13 cellular contexts compared by ENCODE assay signal in the genomic region with DNA sequence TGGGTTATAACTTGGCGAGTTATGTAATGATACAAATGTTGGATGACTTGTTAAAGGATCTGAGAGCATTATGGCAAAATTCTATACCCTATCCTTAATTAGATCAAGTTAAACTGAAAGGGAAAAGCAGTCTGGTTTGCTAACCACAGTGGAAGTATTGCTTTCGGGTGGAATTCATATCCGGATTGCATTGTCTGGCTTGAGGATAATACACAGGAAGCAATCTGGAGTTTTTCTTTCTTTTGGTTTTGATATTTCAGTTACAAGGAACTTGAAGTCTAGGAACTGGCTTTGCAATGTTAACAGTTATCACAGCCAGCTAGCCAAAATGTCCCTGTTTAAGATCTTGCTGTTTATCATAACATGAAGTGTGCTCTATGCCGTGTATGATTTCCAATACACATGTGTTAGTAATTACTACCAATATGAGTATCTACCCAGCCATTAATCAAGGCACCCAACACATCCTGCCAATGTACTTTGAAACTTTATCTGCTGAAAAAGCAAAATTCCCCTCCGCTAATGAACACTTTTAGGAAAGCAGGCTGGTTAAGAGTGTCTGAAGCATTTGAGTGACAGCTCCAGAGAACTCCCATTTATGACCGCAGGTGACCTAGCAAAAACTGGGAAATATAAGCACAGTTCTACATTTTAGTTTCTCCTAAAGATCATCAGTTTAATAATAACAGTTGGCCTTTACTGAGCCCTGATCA.
A peak's percentile ranks its signal among the peaks of the same experiment; 100 is the strongest.
DNase-seq lines count a peak whose midpoint lies in the region; ATAC-seq, FAIRE-seq and TF ChIP-seq lines count a peak whose summit lies in the region.
"Had no signal": no experiment of that assay in that cellular context is flagged by ENCODE, and none has a peak within 500 bp of the region (broad histone marks: within the 10 kb centered on the region; RNA-seq: fewer than 3 reads in every experiment).

No MANE protein-coding gene starts in this region.

- H4K8ac ChIP-seq in IMR-90 (ENCODE audit: low read depth in 2 of 2, low read length in 2 of 2) (no peak overlapping the region), mesenchymal stem cell (ENCODE audit: low read length) (no peak overlapping the region)

- H3K4me1 ChIP-seq in IMR-90 (ENCODE audit: control insufficient read depth, insufficient read depth, low read length) (peaks cover 3% of the 10 kb centered on the region; the same call in 1 of the 2 replicates), mesenchymal stem cell (ENCODE audit: control insufficient read depth, insufficient read depth, low read depth, low read length) (peaks cover 10% of the 10 kb centered on the region), stomach (peaks cover 0 to 12% (median 5%) of the 10 kb centered on the region in 4 donors)

- H2BK5ac ChIP-seq in IMR-90 (ENCODE audit: low read depth, low read length, poor library complexity, severe bottlenecking) = no peak overlapping the region
- no peak overlapping the region for H2BK5ac ChIP-seq in mesenchymal stem cell (ENCODE audit: low read depth, low read length, poor library complexity, severe bottlenecking)

- no peak for TF ChIP-seq RAD21 in IMR-90 (IDR thresholded peaks at IDR 0.05; ENCODE audit: low read length)

- peak overlapping the region; percentile 11; the same call in 1 of the 2 replicates for H3K4ac ChIP-seq in IMR-90 (ENCODE audit: low read depth, low read length)
- no peak overlapping the region for H3K4ac ChIP-seq in mesenchymal stem cell (ENCODE audit: low read depth in 1 of 2, low read length in 2 of 2)

- CTCF ChIA-PET in IMR-90 (lab: Yijun Ruan, JAX) = interaction anchor here (0.6 to 0.8 kb wide), 2 partner anchors 32 to 114 kb away, joined by 3 read pairs; no protein-coding TSS in a partner anchor

- no peak for TF ChIP-seq CTCF in IMR-90 (conservative IDR thresholded peaks at IDR 0.05; ENCODE audit: low read depth, low read length)
- no peak for TF ChIP-seq CTCF in cardiac fibroblast (IDR thresholded peaks at IDR 0.05; ENCODE audit: low read depth, low read length)
- TF ChIP-seq CTCF in stomach (IDR thresholded peaks at IDR 0.05) = no peak

- no peak for FAIRE-seq in HTR-8/SVneo (lab: Jason Lieb, UNC)

- H2AK5ac ChIP-seq in IMR-90 (ENCODE audit: low read depth, low read length) = no peak overlapping the region
- no peak overlapping the region for H2AK5ac ChIP-seq in mesenchymal stem cell (ENCODE audit: low read length, severe bottlenecking)

- dilution Hi-C loops in IMR-90 (cut with HindIII; ENCODE audit: low sequenced_read_pairs, unreplicated experiment) = no loop called here

- H3K56ac ChIP-seq in IMR-90 (ENCODE audit: extremely low read depth, insufficient read depth, low read length) = no peak overlapping the region

- peak overlapping the region; percentile 22; the same call in 1 of the 2 replicates for H4K5ac ChIP-seq in IMR-90 (ENCODE audit: low read depth, low read length)

- H3K9ac ChIP-seq in IMR-90 (ENCODE audit: low read depth, low read length) (no peak overlapping the region), mesenchymal stem cell (ENCODE audit: low read length) (peak overlapping the region; percentile 15)

- POLR2A ChIA-PET in IMR-90 (lab: Charles Lee; ENCODE audit: unreplicated experiment) = no interaction called here

- peak overlapping the region; percentile 44; the same call in 1 of the 2 replicates for H3K4me2 ChIP-seq in IMR-90 (ENCODE audit: low read depth, low read length)
- no peak overlapping the region for H3K4me2 ChIP-seq in mesenchymal stem cell (ENCODE audit: low read length, poor library complexity, severe bottlenecking)

- H3K27me3 ChIP-seq in IMR-90 (ENCODE audit: control insufficient read depth, insufficient read depth, low read length) (no peaks in the 10 kb centered on the region), mesenchymal stem cell (ENCODE audit: control insufficient read depth in 1 of 2, insufficient read depth in 1 of 2, low read length in 2 of 2) (no peaks in the 10 kb centered on the region), stomach (no peaks in the 10 kb centered on the region)

- no peak overlapping the region for H3K27ac ChIP-seq in IMR-90 (ENCODE audit: insufficient read depth, low read length)
- no peak overlapping the region for H3K27ac ChIP-seq in mesenchymal stem cell (ENCODE audit: low read length, poor library complexity, severe bottlenecking)
- H3K27ac ChIP-seq in stomach = peak overlapping the region in 4 of 5 donors; percentile 10 to 46 (median 36)

- H4K20me1 ChIP-seq in IMR-90 (ENCODE audit: insufficient read depth, low read length) = no peaks in the 10 kb centered on the region

- peak; percentile 30; the same call in 1 of the 2 replicates for ATAC-seq in IMR-90 (ENCODE audit: low read depth)
- ATAC-seq: activated T-helper 17 cell treated with anti-CD3 and anti-CD28 coated beads, Interleukin-2, amount 50 U/mL, for 72 hours had no signal

- H3K9me3 ChIP-seq in IMR-90 (ENCODE audit: control insufficient read depth, insufficient read depth, low read length) (no peaks in the 10 kb centered on the region), mesenchymal stem cell (ENCODE audit: control insufficient read depth, low read length) (no peaks in the 10 kb centered on the region), stomach (no peaks in the 10 kb centered on the region)

- H2AFZ ChIP-seq in IMR-90 (replicated peaks; ENCODE audit: low read length, poor library complexity) (no peak overlapping the region), mesenchymal stem cell (ENCODE audit: low read depth, low read length) (no peak overlapping the region)

- H3K23ac ChIP-seq in IMR-90 (ENCODE audit: low read depth, low read length) (peak overlapping the region; percentile 56), mesenchymal stem cell (ENCODE audit: low read length in 2 of 2) (no peak overlapping the region)

- H2AK9ac ChIP-seq in IMR-90 (replicated peaks; ENCODE audit: low read depth, low read length, poor library complexity) = no peak overlapping the region

- no peak overlapping the region for H2BK12ac ChIP-seq in mesenchymal stem cell (ENCODE audit: low read length in 2 of 2)

- H3K79me1 ChIP-seq in IMR-90 (ENCODE audit: low read depth in 1 of 2, low read length in 2 of 2) (peaks cover 0 to 4% of the 10 kb centered on the region in 2 experiments; a peak in 1 of 4 replicates), mesenchymal stem cell (replicated peaks; ENCODE audit: low read length, poor library complexity, severe bottlenecking) (peaks cover 12% of the 10 kb centered on the region)

- no peak overlapping the region for H3K4me3 ChIP-seq in IMR-90 (ENCODE audit: insufficient read depth, low read depth, low read length)
- no peak overlapping the region for H3K4me3 ChIP-seq in cardiac fibroblast (replicated peaks in 1 of 2; ENCODE audit: low read depth in 2 of 2, low read length in 2 of 2)
- peak overlapping the region in 1 of 2 experiments; percentile 48 for H3K4me3 ChIP-seq in mesenchymal stem cell (ENCODE audit: insufficient read depth in 1 of 2, low read depth in 1 of 2, low read length in 2 of 2)
- H3K4me3 ChIP-seq in stomach = no peak overlapping the region

- no peak for TF ChIP-seq EP300 in stomach (IDR thresholded peaks at IDR 0.05)

- in situ Hi-C loops in IMR-90 (cut with MboI; ENCODE audit: low sequenced_read_pairs) = no loop called here

- no peak overlapping the region for H2BK20ac ChIP-seq in IMR-90 (ENCODE audit: low read depth, low read length)

- H3K14ac ChIP-seq in IMR-90 (replicated peaks; ENCODE audit: low read depth, low read length) (peak overlapping the region; percentile 55; the same call in 1 of the 2 replicates), mesenchymal stem cell (ENCODE audit: low read length in 2 of 2) (no peak overlapping the region)

- DNase-seq in IMR-90 = no peak
- peak; percentile 51 to 57 for DNase-seq in cardiac fibroblast (ENCODE audit: low read depth in 2 of 2)
- no peak for DNase-seq in mesenchymal stem cell
- no peak for DNase-seq in stomach
- no peak for DNase-seq in activated CD4-positive, CD25-positive, alpha-beta regulatory T cell treated with anti-CD3 and anti-CD28 coated beads, Interleukin-2, amount 50 U/mL, for 72 hours
- no peak for DNase-seq in activated CD8-positive, alpha-beta memory T cell treated with anti-CD3 and anti-CD28 coated beads, Interleukin-2, amount 50 U/mL, for 48 hours
- DNase-seq in HTR-8/SVneo (ENCODE audit: insufficient read length, low spot score) = no peak
- DNase-seq in NCI-H2227 treated with DMSO at 0.1 percent for 48 hours (lab: John Stamatoyannopoulos, UW) = no peak
- DNase-seq: activated CD4-positive, alpha-beta T cell treated with anti-CD3 and anti-CD28 coated beads, Interleukin-2, amount 50 U/mL, for 48 hours; anterior cingulate cortex; MV-4-11; stimulated activated CD4-positive, alpha-beta T cell treated with anti-CD3 and anti-CD28 coated beads, Interleukin-2, amount 100 ng/mL, for 24 hours had no signal

- peaks cover 4% of the 10 kb centered on the region; the same call in 1 of the 2 replicates for H3K9me1 ChIP-seq in IMR-90 (ENCODE audit: insufficient read depth, low read length)

- peak overlapping the region; percentile 33; the same call in 1 of the 2 replicates for H3K18ac ChIP-seq in IMR-90 (ENCODE audit: low read depth, low read length)
- H3K18ac ChIP-seq in mesenchymal stem cell (ENCODE audit: low read depth in 1 of 2, low read length in 2 of 2) = no peak overlapping the region

- H2BK120ac ChIP-seq in IMR-90 (ENCODE audit: low read depth, low read length) (peak overlapping the region; percentile 28; the same call in 1 of the 2 replicates), mesenchymal stem cell (ENCODE audit: low read depth, low read length) (no peak overlapping the region)

- intact Hi-C loops in IMR-90 (cut with micrococcal nuclease) = no loop called here
- intact Hi-C loops in stomach (cut with DNase I; ENCODE audit: low total_unique reads) = no loop called here

- H3K36me3 ChIP-seq in IMR-90 (ENCODE audit: control insufficient read depth, insufficient read depth, low read length) = no peaks in the 10 kb centered on the region
- no peaks in the 10 kb centered on the region for H3K36me3 ChIP-seq in mesenchymal stem cell (ENCODE audit: control insufficient read depth in 1 of 2, insufficient read depth in 2 of 2, low read depth in 1 of 2, low read length in 2 of 2)
- H3K36me3 ChIP-seq in stomach = no peaks in the 10 kb centered on the region

- no TSS peak for BruUV-seq in IMR-90 (replicated peaks; lab: Mats Ljungman, UMichigan)

- H4K91ac ChIP-seq in IMR-90 (ENCODE audit: insufficient read depth, low read depth, low read length) (no peak overlapping the region), mesenchymal stem cell (ENCODE audit: low read length) (no peak overlapping the region)

- no peak overlapping the region for H2BK15ac ChIP-seq in IMR-90 (ENCODE audit: low read depth, low read length)
- H2BK15ac ChIP-seq in mesenchymal stem cell (ENCODE audit: low read depth, poor library complexity, severe bottlenecking) = no peak overlapping the region

- TF ChIP-seq POLR2A in IMR-90 (IDR thresholded peaks at IDR 0.05; ENCODE audit: low read depth, low read length) (no peak), stomach (IDR thresholded peaks at IDR 0.05) (no peak)

- WGBS in IMR-90 (ENCODE audit: extremely low coverage in 2 of 2, insufficient read length in 1 of 2), 2 experiments = no CpG with 5 or more reads among the region's 6 CpGs
- 91% methylated on average over 5 of the region's 6 CpGs for WGBS in mesenchymal stem cell
- WGBS in stomach, 5 donors = 42 to 60% (median 49%) methylated on average over 6 of the region's 6 CpGs

TF ChIP-seq in IMR-90, 13 proteins besides CTCF, POLR2A, EP300 and RAD21 (continues in another document):
- TF ChIP-seq CEBPB (IDR thresholded peaks at IDR 0.05; ENCODE audit: low read depth, low read length) (no peak), MXI1 (IDR thresholded peaks at IDR 0.05; ENCODE audit: borderline replicate concordance, low read depth, low read length) (no peak)

Comparison
In these comparisons a context has a peak if more than half of its experiments do, and no peak if none do; other contexts are left out.
1. DNase-seq: peak in cardiac fibroblast (2 of 2); none in IMR-90 (single experiment), mesenchymal stem cell (single experiment), stomach (single experiment), activated CD4-positive, CD25-positive, alpha-beta regulatory T cell treated with anti-CD3 and anti-CD28 coated beads, Interleukin-2, amount 50 U/mL, for 72 hours (single experiment), activated CD8-positive, alpha-beta memory T cell treated with anti-CD3 and anti-CD28 coated beads, Interleukin-2, amount 50 U/mL, for 48 hours (single experiment), HTR-8/SVneo (single experiment) and NCI-H2227 treated with DMSO at 0.1 percent for 48 hours (single experiment).
2. H3K27ac ChIP-seq: peak in stomach (4 of 5); none in IMR-90 (single experiment) and mesenchymal stem cell (single experiment).